8 cellular contexts compared by ENCODE assay signal in the genomic region with DNA sequence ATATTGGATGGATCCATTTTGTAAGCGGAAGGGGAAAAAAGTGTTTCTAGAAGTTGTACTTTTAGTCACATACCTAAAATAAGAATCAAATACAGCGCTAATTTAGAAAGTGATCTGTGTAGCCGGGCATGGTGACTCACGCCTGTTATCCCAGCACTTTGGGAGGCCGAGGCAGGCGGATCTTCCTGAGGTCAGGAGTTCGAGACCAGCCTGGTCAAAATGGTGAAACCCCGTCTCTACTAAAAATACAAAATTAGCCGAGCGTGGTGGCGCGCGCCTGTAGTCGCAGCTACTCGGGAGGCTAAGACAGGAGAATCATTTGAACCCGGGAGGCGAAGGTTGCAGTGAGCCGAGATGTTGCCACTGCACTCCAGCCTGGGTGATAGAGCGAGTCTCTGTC. TPM values are rescaled to one million over a fixed set of nuclear protein-coding genes. Genes with fewer than 3 reads are reported as not detected.
DNase-seq lines count a peak whose midpoint lies in the region; ATAC-seq, FAIRE-seq and TF ChIP-seq lines count a peak whose summit lies in the region.
"Not testable (repeated sequence)": the region's sequence is repeated elsewhere in the genome, so short reads cannot be mapped to it uniquely, and the experiment has no call there.

No MANE protein-coding gene starts in this region.

- not testable (repeated sequence) for H3F3A ChIP-seq in SU-DHL-6 (ENCODE audit: insufficient read depth)

- H3K23ac ChIP-seq in IMR-90 (ENCODE audit: low read depth, low read length), result peak overlapping the region; percentile 86

- intact Hi-C loops in IMR-90 (cut with micrococcal nuclease), result loop anchor here (5.0 to 10.0 kb wide), 4 partner anchors 54 to 1169 kb away; partner anchors contain the start of gene CNR1
- intact Hi-C loops in endothelial cell of umbilical vein (cut with micrococcal nuclease), result loop anchor here (10.0 kb wide), 1 partner anchor 1172 kb away; no protein-coding TSS in a partner anchor

- H4K5ac ChIP-seq in IMR-90 (ENCODE audit: low read depth, low read length), result not testable (repeated sequence)

- H3K27ac ChIP-seq in IMR-90 (ENCODE audit: insufficient read depth, low read length) (peak overlapping the region; percentile 43), endothelial cell of umbilical vein (ENCODE audit: insufficient read depth, low read depth, low read length) (peak overlapping the region; percentile 62), keratinocyte (ENCODE audit: control insufficient read depth, insufficient read depth, low read length) (peak overlapping the region; percentile 97), temporal lobe (ENCODE audit: low read depth, low read length) (peak overlapping the region; percentile 96)
- H3K27ac ChIP-seq in SU-DHL-6 (ENCODE audit: low read depth, low read length), result not testable (repeated sequence)

- POLR2A ChIA-PET in IMR-90 (lab: Charles Lee; ENCODE audit: unreplicated experiment), result interaction anchor here (1.4 kb wide), 1 partner anchor 20 kb away, joined by 5 read pairs; no protein-coding TSS in a partner anchor
- POLR2A ChIA-PET in endothelial cell of umbilical vein (lab: Charles Lee), result interaction anchor here (0.6 to 1.4 kb wide), 3 partner anchors 12 to 188 kb away, joined by 3 read pairs; no protein-coding TSS in a partner anchor

- peaks cover 0 to 12% of the 10 kb centered on the region in 2 experiments; a peak in 2 of 4 replicates for H3K79me1 ChIP-seq in IMR-90 (ENCODE audit: low read depth in 1 of 2, low read length in 2 of 2)

- H2BK5ac ChIP-seq in IMR-90 (ENCODE audit: low read depth, low read length, poor library complexity, severe bottlenecking), result peak overlapping the region; percentile 80

- DNase-seq in CD1c-positive myeloid dendritic cell (ENCODE audit: extremely low spot score) (peak; percentile 35), IMR-90 (peak; percentile 42)
- not testable (repeated sequence) for DNase-seq in adipocyte (ENCODE audit: low read depth); endothelial cell of umbilical vein (ENCODE audit: low read depth, low spot score); keratinocyte (ENCODE audit: low read depth, low spot score)

- dilution Hi-C loops in IMR-90 (cut with HindIII; ENCODE audit: low sequenced_read_pairs, unreplicated experiment); endothelial cell of umbilical vein (cut with MboI; ENCODE audit: extremely low pct_ligation_motif_present, low sequenced_read_pairs); keratinocyte (cut with MboI; ENCODE audit: extremely low pct_ligation_motif_present, low sequenced_read_pairs): not testable (repeated sequence)

- not testable (repeated sequence) for TF ChIP-seq POLR2A in IMR-90 (IDR thresholded peaks at IDR 0.05; ENCODE audit: low read depth, low read length); endothelial cell of umbilical vein (IDR thresholded peaks at IDR 0.05; ENCODE audit: low read depth, low read length)

- ATAC-seq in IMR-90 (ENCODE audit: low read depth), result not testable (repeated sequence)

- H3K4me1 ChIP-seq in IMR-90 (ENCODE audit: control insufficient read depth, insufficient read depth, low read length); keratinocyte (ENCODE audit: control insufficient read depth, extremely low read depth, insufficient read depth, low read length): not testable (repeated sequence)
- H3K4me1 ChIP-seq in adipocyte (ENCODE audit: control insufficient read depth, insufficient read depth, low read length) (peaks cover 14% of the 10 kb centered on the region), endothelial cell of umbilical vein (ENCODE audit: control insufficient read depth, extremely low read depth, insufficient read depth, low read length) (peaks cover 20% of the 10 kb centered on the region), neuron (ENCODE audit: insufficient read depth, low read length) (peaks cover 12% of the 10 kb centered on the region)

- H3K79me2 ChIP-seq in SU-DHL-6 (ENCODE audit: insufficient read depth, low read length) (peaks cover 40% of the 10 kb centered on the region), endothelial cell of umbilical vein (ENCODE audit: control insufficient read depth, insufficient read depth, low read length) (peaks cover 40% of the 10 kb centered on the region), keratinocyte (ENCODE audit: control insufficient read depth, insufficient read depth, low read length) (peaks cover 40% of the 10 kb centered on the region)

- FAIRE-seq in endothelial cell of umbilical vein (lab: Jason Lieb, UNC), result peak; percentile 4
- not testable (repeated sequence) for FAIRE-seq in keratinocyte (lab: Jason Lieb, UNC)

- H2BK120ac ChIP-seq in IMR-90 (ENCODE audit: low read depth, low read length), result peak overlapping the region; percentile 53

- H3K18ac ChIP-seq in IMR-90 (ENCODE audit: low read depth, low read length), result peak overlapping the region; percentile 10; the same call in 1 of the 2 replicates

- WGBS in IMR-90 (ENCODE audit: extremely low coverage in 2 of 2, insufficient read length in 1 of 2), 2 experiments, result 90% methylated on average over 7 of the region's 19 CpGs; no CpG with 5 or more reads in 1 of the 2 experiments

- H3K9me2 ChIP-seq in SU-DHL-6 (replicated peaks; ENCODE audit: insufficient read depth, low read length), result not testable (repeated sequence)

- H4K20me1 ChIP-seq in IMR-90 (ENCODE audit: insufficient read depth, low read length) (peaks cover 32% of the 10 kb centered on the region), SU-DHL-6 (ENCODE audit: low read depth, low read length) (peaks cover 23% of the 10 kb centered on the region), keratinocyte (ENCODE audit: control insufficient read depth, extremely low read depth, insufficient read depth, low read length) (peaks cover 12% of the 10 kb centered on the region)
- not testable (repeated sequence) for H4K20me1 ChIP-seq in endothelial cell of umbilical vein (replicated peaks; ENCODE audit: control insufficient read depth, extremely low read depth, insufficient read depth, low read length)

- TF ChIP-seq RAD21 in IMR-90 (IDR thresholded peaks at IDR 0.05; ENCODE audit: low read length), result not testable (repeated sequence)

- H3K4me2 ChIP-seq in IMR-90 (ENCODE audit: low read depth, low read length) (peak overlapping the region; percentile 90), SU-DHL-6 (ENCODE audit: low read depth, low read length, poor library complexity, severe bottlenecking) (peak overlapping the region; percentile 67), endothelial cell of umbilical vein (ENCODE audit: insufficient read depth, low read length) (peak overlapping the region; percentile 96), keratinocyte (ENCODE audit: control insufficient read depth, extremely low read depth, insufficient read depth, low read depth, low read length) (peak overlapping the region; percentile 69)

- H2AK5ac ChIP-seq in IMR-90 (ENCODE audit: low read depth, low read length), result not testable (repeated sequence)

- H3K56ac ChIP-seq in IMR-90 (ENCODE audit: extremely low read depth, insufficient read depth, low read length), result peak overlapping the region; percentile 94

- H3K4me3 ChIP-seq in IMR-90 (ENCODE audit: insufficient read depth, low read depth, low read length), result peak overlapping the region; percentile 38
- peak overlapping the region; percentile 53 for H3K4me3 ChIP-seq in SU-DHL-6 (ENCODE audit: insufficient read depth, low read length, poor library complexity, severe bottlenecking)
- peak overlapping the region; percentile 98 for H3K4me3 ChIP-seq in adipocyte (ENCODE audit: low read length)
- peak overlapping the region in 2 of 3 experiments; percentile 81 to 91 for H3K4me3 ChIP-seq in endothelial cell of umbilical vein (replicated peaks in 1 of 3; ENCODE audit: insufficient read depth in 1 of 3, low read depth in 1 of 3, low read length in 3 of 3)
- peak overlapping the region; percentile 44 to 91 (median 89) for H3K4me3 ChIP-seq in keratinocyte (ENCODE audit: control insufficient read depth in 2 of 3, extremely low read depth in 1 of 3, insufficient read depth in 2 of 3, low read depth in 1 of 3, low read length in 3 of 3)
- peak overlapping the region; percentile 60 for H3K4me3 ChIP-seq in neuron (ENCODE audit: low read length)

- TF ChIP-seq CTCF in IMR-90 (conservative IDR thresholded peaks at IDR 0.05; ENCODE audit: low read depth, low read length); SU-DHL-6 (IDR thresholded peaks at IDR 0.05; ENCODE audit: insufficient read depth, low read length, poor library complexity, severe bottlenecking); endothelial cell of umbilical vein (IDR thresholded peaks at IDR 0.05; ENCODE audit: extremely low read depth in 1 of 2, insufficient read depth in 1 of 2, low read depth in 1 of 2, low read length in 2 of 2); keratinocyte (optimal IDR thresholded peaks at IDR 0.05 in 1 of 3, IDR thresholded peaks at IDR 0.05 in 1 of 3, conservative IDR thresholded peaks at IDR 0.05 in 1 of 3; ENCODE audit: extremely low read depth in 1 of 3, insufficient read depth in 2 of 3, low read length in 3 of 3): not testable (repeated sequence)

- CTCF ChIA-PET in IMR-90 (lab: Yijun Ruan, JAX), result not testable (repeated sequence)
- CTCF ChIA-PET in endothelial cell of umbilical vein (lab: Charles Lee), result interaction anchor here (1.1 to 1.3 kb wide), 4 partner anchors 11 to 149 kb away, joined by 3 to 5 read pairs (median 3); no protein-coding TSS in a partner anchor

- not testable (repeated sequence) for H3K9me3 ChIP-seq in IMR-90 (ENCODE audit: control insufficient read depth, insufficient read depth, low read length); SU-DHL-6 (ENCODE audit: insufficient read depth, low read length); adipocyte (ENCODE audit: control insufficient read depth, low read length); endothelial cell of umbilical vein (replicated peaks; ENCODE audit: control insufficient read depth, insufficient read depth, low read length); keratinocyte (ENCODE audit: control insufficient read depth, low read depth, low read length); neuron (ENCODE audit: low read length)

- H2AK9ac ChIP-seq in IMR-90 (replicated peaks; ENCODE audit: low read depth, low read length, poor library complexity), result not testable (repeated sequence)

- not testable (repeated sequence) for BruUV-seq in IMR-90 (replicated peaks; lab: Mats Ljungman, UMichigan); endothelial cell of umbilical vein (replicated peaks; lab: Mats Ljungman, UMichigan)

- H3K14ac ChIP-seq in IMR-90 (replicated peaks; ENCODE audit: low read depth, low read length), result not testable (repeated sequence)

- H3K9ac ChIP-seq in IMR-90 (ENCODE audit: low read depth, low read length) (peak overlapping the region; percentile 36), SU-DHL-6 (ENCODE audit: low read length) (peak overlapping the region; percentile 48), adipocyte (ENCODE audit: low read length) (peak overlapping the region; percentile 97), endothelial cell of umbilical vein (replicated peaks; ENCODE audit: extremely low read depth, insufficient read depth, low read length) (peak overlapping the region; percentile 80), keratinocyte (ENCODE audit: control insufficient read depth, extremely low read depth, insufficient read depth, low read length) (peak overlapping the region; percentile 94)

- not testable (repeated sequence) for H3K36me3 ChIP-seq in IMR-90 (ENCODE audit: control insufficient read depth, insufficient read depth, low read length); adipocyte (ENCODE audit: control insufficient read depth, insufficient read depth, low read length, severe bottlenecking); endothelial cell of umbilical vein (ENCODE audit: control insufficient read depth in 2 of 2, extremely low read depth in 1 of 2, insufficient read depth in 2 of 2, low read length in 2 of 2); keratinocyte (ENCODE audit: control insufficient read depth in 2 of 2, extremely low read depth in 1 of 2, insufficient read depth in 2 of 2, low read length in 2 of 2); neuron (ENCODE audit: insufficient read depth, low read length)
- H3K36me3 ChIP-seq in SU-DHL-6 (ENCODE audit: low read length), result peaks cover 15% of the 10 kb centered on the region

- peak overlapping the region; percentile 72 for H3K4ac ChIP-seq in IMR-90 (ENCODE audit: low read depth, low read length)

- H2BK15ac ChIP-seq in IMR-90 (ENCODE audit: low read depth, low read length), result peak overlapping the region; percentile 66; the same call in 2 of the 3 replicates

- not testable (repeated sequence) for H4K91ac ChIP-seq in IMR-90 (ENCODE audit: insufficient read depth, low read depth, low read length)

- not testable (repeated sequence) for H3K9me1 ChIP-seq in IMR-90 (ENCODE audit: insufficient read depth, low read length); endothelial cell of umbilical vein (replicated peaks; ENCODE audit: control insufficient read depth, extremely low read depth, insufficient read depth, low read length); keratinocyte (ENCODE audit: control insufficient read depth, extremely low read depth, insufficient read depth, low read length)

- peak overlapping the region; percentile 23; the same call in 1 of the 2 replicates for H2BK20ac ChIP-seq in IMR-90 (ENCODE audit: low read depth, low read length)

- in situ Hi-C loops in IMR-90 (cut with MboI; ENCODE audit: low sequenced_read_pairs), result not testable (repeated sequence)

- not testable (repeated sequence) for H3K27me3 ChIP-seq in IMR-90 (ENCODE audit: control insufficient read depth, insufficient read depth, low read length); SU-DHL-6 (ENCODE audit: low read length); adipocyte (replicated peaks; ENCODE audit: control insufficient read depth, insufficient read depth, low read length); endothelial cell of umbilical vein (ENCODE audit: control insufficient read depth in 2 of 2, insufficient read depth in 2 of 2, low read length in 2 of 2); keratinocyte (ENCODE audit: control insufficient read depth, extremely low read depth, insufficient read depth, low read length); neuron (ENCODE audit: insufficient read depth, low read length)

- not testable (repeated sequence) for H2AFZ ChIP-seq in IMR-90 (replicated peaks; ENCODE audit: low read length, poor library complexity)
- H2AFZ ChIP-seq in SU-DHL-6 (ENCODE audit: low read depth, low read length, severe bottlenecking) (peak overlapping the region; percentile 37), endothelial cell of umbilical vein (ENCODE audit: low read depth, low read length) (peak overlapping the region; percentile 83), keratinocyte (ENCODE audit: control insufficient read depth, low read length) (peak overlapping the region; percentile 44), neuron (ENCODE audit: low read depth, low read length) (peak overlapping the region; percentile 89)

- peak overlapping the region in 1 of 2 experiments; percentile 67; a peak in 3 of 4 replicates for H4K8ac ChIP-seq in IMR-90 (ENCODE audit: low read depth in 2 of 2, low read length in 2 of 2)

RNA-seq across cellular contexts. Expression of gene AKIRIN2, which starts 1.0 kb away (rescaled TPM):
- total RNA-seq in IMR-90 (2012; rRNA removed), result 7.9 and 10.8 TPM in 2 replicates
- polyA plus RNA-seq in IMR-90 (2012; rRNA removed), result 25.1 and 26.6 TPM in 2 replicates
- polyA plus RNA-seq in IMR-90 (2012; cell fraction: cytosol; rRNA removed), result 28.5 and 28.7 TPM in 2 replicates
- 18.3 and 20.4 TPM in 2 replicates for polyA plus RNA-seq in IMR-90 (2012; cell fraction: nucleus; rRNA removed; ENCODE audit: low replicate concordance)
- 46.1 and 46.4 TPM in 2 replicates for total RNA-seq in endothelial cell of umbilical vein
- polyA plus RNA-seq in endothelial cell of umbilical vein, result 15.9 and 19.0 TPM in 2 replicates
- 16.6 and 17.4 TPM in 2 replicates for polyA plus RNA-seq in endothelial cell of umbilical vein (2011; cell fraction: cytosol; rRNA removed)
- polyA plus RNA-seq in endothelial cell of umbilical vein (2011; cell fraction: nucleus; rRNA removed), result 13.3 and 19.3 TPM in 2 replicates
- 29.9 and 32.0 TPM in 2 replicates for polyA plus RNA-seq in endothelial cell of umbilical vein (2012)
- polyA minus RNA-seq in endothelial cell of umbilical vein, result 12.6 and 13.6 TPM in 2 replicates
- polyA minus RNA-seq in endothelial cell of umbilical vein (2011; cell fraction: cytosol; rRNA and poly(A)+ RNA removed), result 15.2 TPM
- 23.7 and 24.4 TPM in 2 replicates for polyA minus RNA-seq in endothelial cell of umbilical vein (2011; cell fraction: nucleus; rRNA and poly(A)+ RNA removed)
- 12.8 to 25.0 TPM (median 24.6 TPM) in 3 replicates for polyA plus RNA-seq in keratinocyte
- polyA plus RNA-seq in keratinocyte (2011; ENCODE audit: low read depth), result 43.4 TPM
- polyA plus RNA-seq in keratinocyte (2011; cell fraction: cytosol; rRNA removed), result 16.5 and 25.9 TPM in 2 replicates
- 33.3 and 42.7 TPM in 2 replicates for polyA plus RNA-seq in keratinocyte (2011; cell fraction: nucleus; rRNA removed)
- polyA plus RNA-seq in keratinocyte (2012; ENCODE audit: low replicate concordance), result 29.6 and 55.2 TPM in 2 replicates
- polyA minus RNA-seq in keratinocyte, result 6.2 to 20.7 TPM (median 14.2 TPM) in 3 replicates
- polyA minus RNA-seq in keratinocyte (2011; cell fraction: cytosol; rRNA and poly(A)+ RNA removed), result 21.9 TPM
- 12.5 and 18.5 TPM in 2 replicates for polyA minus RNA-seq in keratinocyte (2011; cell fraction: nucleus; rRNA and poly(A)+ RNA removed)
- 63.2 TPM for total RNA-seq in temporal lobe

Comparison
In these comparisons a context has a peak if more than half of its experiments do, and no peak if none do; other contexts are left out.
1. H3K4me3 ChIP-seq: peak in every context shown above with its lines; median percentile 98 in adipocyte; 89 in keratinocyte; 86 in endothelial cell of umbilical vein; 60 in neuron; 53 in SU-DHL-6; 38 in IMR-90.
2. H3K9ac ChIP-seq: peak in every context shown above with its lines; median percentile 97 in adipocyte; 94 in keratinocyte; 80 in endothelial cell of umbilical vein; 48 in SU-DHL-6; 36 in IMR-90.